1 cellular context compared by ENCODE assay signal in genomic region chr22:49266561-49267519, GRCh38.
TF ChIP-seq lines count a peak whose summit lies in the region.

No MANE protein-coding gene starts in this region.

TF ChIP-seq in IMR-90, 13 proteins besides CTCF, POLR2A, EP300 and RAD21:
- no peak for TF ChIP-seq CHD1 (IDR thresholded peaks at IDR 0.05; ENCODE audit: low read depth, low read length)
